9 cellular contexts compared by ENCODE assay signal in genomic region chr9:7094052-7094451, GRCh38.
DNase-seq lines count a peak whose midpoint lies in the region; ATAC-seq and TF ChIP-seq lines count a peak whose summit lies in the region.
"Had no signal": no experiment of that assay in that cellular context is flagged by ENCODE, and none has a peak within 500 bp of the region (broad histone marks: within the 10 kb centered on the region; RNA-seq: fewer than 3 reads in every experiment).

No MANE protein-coding gene starts in this region.

- H3K4me3 Mint-ChIP-seq in glutamatergic neuron (ENCODE audit: unreplicated experiment), result no peak overlapping the region
- H3K4me3 Mint-ChIP-seq in type B pancreatic cell, result no peak overlapping the region

- H3K9me3 ChIP-seq in cardiac muscle cell (ENCODE audit: low read depth), result no peaks in the 10 kb centered on the region
- H3K9me3 ChIP-seq in right cardiac atrium (ENCODE audit: control insufficient read depth, low read length), result no peaks in the 10 kb centered on the region
- no peaks in the 10 kb centered on the region for H3K9me3 ChIP-seq in sigmoid colon
- no peaks in the 10 kb centered on the region for H3K9me3 ChIP-seq in prostate gland

- WGBS in right cardiac atrium, result 74% methylated on average over 2 of the region's 2 CpGs
- 53 to 80% methylated on average over 2 of the region's 2 CpGs for WGBS in sigmoid colon, 2 donors
- WGBS in prostate gland, result 84% methylated on average over 2 of the region's 2 CpGs

- TF ChIP-seq CTCF in cardiac muscle cell (IDR thresholded peaks at IDR 0.05; ENCODE audit: low read depth, low read length) (peak; percentile 47), glutamatergic neuron (IDR thresholded peaks at IDR 0.05; ENCODE audit: partially characterized antibody, unreplicated experiment) (peak; percentile 54), type B pancreatic cell (conservative IDR thresholded peaks at IDR 0.05) (peak; percentile 72), sigmoid colon (IDR thresholded peaks at IDR 0.05) (peak in 2 of 4 experiments; percentile 19 to 35), prostate gland (IDR thresholded peaks at IDR 0.05) (no peak)

- TF ChIP-seq EP300 in sigmoid colon (IDR thresholded peaks at IDR 0.05), result no peak

- no peak for TF ChIP-seq POLR2A in sigmoid colon (IDR thresholded peaks at IDR 0.05)
- no peak for TF ChIP-seq POLR2A in prostate gland (IDR thresholded peaks at IDR 0.05)

- H3K27me3 ChIP-seq in cardiac muscle cell (no peaks in the 10 kb centered on the region), right cardiac atrium (ENCODE audit: control insufficient read depth, insufficient read depth) (no peaks in the 10 kb centered on the region), sigmoid colon (no peaks in the 10 kb centered on the region), prostate gland (replicated peaks; ENCODE audit: insufficient read depth) (no peaks in the 10 kb centered on the region)

- H3K27me3 Mint-ChIP-seq in glutamatergic neuron (ENCODE audit: unreplicated experiment) (no peaks in the 10 kb centered on the region), type B pancreatic cell (no peaks in the 10 kb centered on the region)

- no peaks in the 10 kb centered on the region for H3K9me3 Mint-ChIP-seq in glutamatergic neuron (ENCODE audit: unreplicated experiment)
- H3K9me3 Mint-ChIP-seq in type B pancreatic cell, result no peaks in the 10 kb centered on the region

- H3K36me3 Mint-ChIP-seq in glutamatergic neuron (ENCODE audit: unreplicated experiment), result peaks cover 4% of the 10 kb centered on the region
- peaks cover 4% of the 10 kb centered on the region for H3K36me3 Mint-ChIP-seq in type B pancreatic cell

- no peak overlapping the region for H3K27ac ChIP-seq in cardiac muscle cell
- no peak overlapping the region for H3K27ac ChIP-seq in right cardiac atrium (ENCODE audit: low read length)
- H3K27ac ChIP-seq in sigmoid colon, result no peak overlapping the region
- no peak overlapping the region for H3K27ac ChIP-seq in prostate gland

- peak; percentile 33 to 49 for DNase-seq in cardiac muscle cell (ENCODE audit: low read depth in 1 of 2, low spot score in 1 of 2)
- no peak for DNase-seq in right cardiac atrium
- peak; percentile 2 for DNase-seq in SK-N-DZ (ENCODE audit: low spot score)
- DNase-seq in glutamatergic neuron, result no peak
- no peak for DNase-seq in type B pancreatic cell (ENCODE audit: extremely low spot score, unreplicated experiment)
- no peak for DNase-seq in sigmoid colon
- DNase-seq in prostate gland (ENCODE audit: low spot score), result no peak
- DNase-seq in NCI-H2029 treated with DMSO at 0.1 percent for 48 hours (lab: John Stamatoyannopoulos, UW), result no peak
- DNase-seq: DMS153 had no signal

- intact Hi-C loops in right cardiac atrium (cut with DNase I) (no loop called here), sigmoid colon (cut with DNase I) (no loop called here), prostate gland (cut with DNase I) (no loop called here)

- no peak for ATAC-seq in right cardiac atrium

- H3K36me3 ChIP-seq in cardiac muscle cell, result no peaks in the 10 kb centered on the region
- H3K36me3 ChIP-seq in sigmoid colon, result no peaks in the 10 kb centered on the region
- H3K36me3 ChIP-seq in prostate gland, result no peaks in the 10 kb centered on the region

- H3K27ac Mint-ChIP-seq in glutamatergic neuron (ENCODE audit: unreplicated experiment) (no peak overlapping the region), type B pancreatic cell (no peak overlapping the region)

- H3K4me3 ChIP-seq in cardiac muscle cell, result no peak overlapping the region
- no peak overlapping the region for H3K4me3 ChIP-seq in right cardiac atrium (ENCODE audit: low read length)
- H3K4me3 ChIP-seq in sigmoid colon, result no peak overlapping the region
- no peak overlapping the region for H3K4me3 ChIP-seq in prostate gland

- peaks cover 4% of the 10 kb centered on the region for H3K4me1 Mint-ChIP-seq in glutamatergic neuron (ENCODE audit: low read depth, unreplicated experiment)
- H3K4me1 Mint-ChIP-seq in type B pancreatic cell (ENCODE audit: unreplicated experiment), result peaks cover 17% of the 10 kb centered on the region

- H3K4me1 ChIP-seq in cardiac muscle cell (ENCODE audit: low read depth) (peaks cover 12% of the 10 kb centered on the region), right cardiac atrium (ENCODE audit: control insufficient read depth, insufficient read depth, low read length) (peaks cover 4% of the 10 kb centered on the region), sigmoid colon (no peaks in the 10 kb centered on the region), prostate gland (replicated peaks) (no peaks in the 10 kb centered on the region)

Comparison
In these comparisons a context has a peak if more than half of its experiments do, and no peak if none do; other contexts are left out.
1. DNase-seq: peak in cardiac muscle cell (2 of 2) and SK-N-DZ (single experiment); none in right cardiac atrium (0 of 3), glutamatergic neuron (single experiment), type B pancreatic cell (single experiment), sigmoid colon (single experiment), prostate gland (single experiment) and NCI-H2029 treated with DMSO at 0.1 percent for 48 hours (single experiment).
2. CTCF ChIP-seq: peak in cardiac muscle cell (single experiment), glutamatergic neuron (single experiment) and type B pancreatic cell (single experiment); none in prostate gland (0 of 4).